In the genomic region with DNA sequence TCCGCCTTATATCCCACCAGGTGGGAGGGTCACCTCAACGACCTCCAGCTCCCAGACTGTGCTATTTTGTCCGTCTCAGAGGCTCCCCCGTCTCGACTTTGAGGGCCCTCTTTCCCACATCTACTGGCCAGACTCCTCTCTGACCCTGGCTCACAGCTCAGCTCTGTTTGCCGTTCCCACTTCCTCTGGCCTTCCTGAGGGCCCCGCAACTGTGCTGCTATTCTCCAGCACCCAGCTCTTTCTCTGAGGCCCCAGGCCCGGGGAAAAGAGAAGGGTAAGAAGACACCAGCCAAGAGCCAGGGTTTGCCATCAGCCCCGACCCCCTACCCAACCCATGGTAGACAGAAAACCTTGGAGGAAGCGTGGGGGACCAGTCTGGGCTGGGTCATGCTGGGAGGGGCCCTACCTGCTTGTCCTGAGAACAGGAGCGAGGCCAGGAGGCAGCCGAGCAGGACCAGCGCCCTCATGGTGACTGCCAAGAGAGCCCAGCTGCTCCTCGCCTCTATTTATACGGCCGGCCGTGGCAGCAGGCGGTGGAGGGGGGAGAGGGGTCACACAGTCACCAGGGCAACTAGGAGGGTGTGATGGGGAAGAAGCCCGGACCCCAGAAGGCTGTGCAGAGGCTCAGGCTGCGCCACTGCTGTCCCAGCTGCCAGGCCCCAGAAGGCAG, we compare ENCODE assay signal across 26 cellular contexts. TPM values are rescaled to one million over a fixed set of nuclear protein-coding genes. Genes with fewer than 3 reads are reported as not detected.
DNase-seq lines count a peak whose midpoint lies in the region; ATAC-seq, FAIRE-seq and TF ChIP-seq lines count a peak whose summit lies in the region.
"Had no signal": no experiment of that assay in that cellular context is flagged by ENCODE, and none has a peak within 500 bp of the region (broad histone marks: within the 10 kb centered on the region; RNA-seq: fewer than 3 reads in every experiment).

Gene SRL, minus strand, starts transcription at position 480 of the 670 bp plus-strand sequence. Its CDS starts 13 bp downstream, at position 467.

- no peaks in the 10 kb centered on the region for H3K4me1 ChIP-seq in GM23338 (ENCODE audit: insufficient read depth)
- H3K4me1 ChIP-seq in cardiac muscle cell (ENCODE audit: low read depth), result peaks cover 67% of the 10 kb centered on the region
- H3K4me1 ChIP-seq in kidney (ENCODE audit: control insufficient read depth in 1 of 2, insufficient read depth in 1 of 2, low read depth in 1 of 2, low read length in 2 of 2), result peaks cover 0 to 7% of the 10 kb centered on the region in 2 donors
- H3K4me1 ChIP-seq: esophagus squamous epithelium, Peyer's patch had no signal

- no peak within 1 kb of the TSS for H3K4me3 Mint-ChIP-seq in GM23338
- H3K4me3 Mint-ChIP-seq in nephron, result peak within 1 kb of the TSS; percentile 64 to 87 (median 77)
- H3K4me3 Mint-ChIP-seq: activated naive CD8-positive, alpha-beta T cell treated with anti-CD3 and anti-CD28 coated beads, Interleukin-2, amount 50 U/mL, for 24 hours; activated T-helper 1 cell treated with anti-CD3 and anti-CD28 coated beads, Interleukin-12 subunit alpha, Interleukin-12 subunit beta, Interleukin-2, Interleukin-4 antibody, amounts not matched to agents 30 ng/mL and 10 ng/mL and 1 ng/mL, durations not matched to agents 14 hours and 24 hours and 36 hours; CD14-positive monocyte; immature natural killer cell; naive thymus-derived CD8-positive, alpha-beta T cell had no signal

- peaks cover 12% of the 10 kb centered on the region for H3K36me3 Mint-ChIP-seq in GM23338 (ENCODE audit: low read depth)
- H3K36me3 Mint-ChIP-seq in nephron (ENCODE audit: low read depth), result no peaks in the 10 kb centered on the region
- H3K36me3 Mint-ChIP-seq: CD14-positive monocyte; immature natural killer cell; naive thymus-derived CD8-positive, alpha-beta T cell had no signal

- no peak for DNase-seq in GM23338 (ENCODE audit: low spot score)
- DNase-seq in NCI-H82 treated with DMSO at 0.1 percent for 48 hours (lab: John Stamatoyannopoulos, UW; ENCODE audit: unreplicated experiment), result peak; percentile 52
- DNase-seq in cardiac muscle cell (ENCODE audit: low read depth in 1 of 2, low spot score in 1 of 2), result no peak
- DNase-seq in kidney, result no peak
- DNase-seq in activated CD4-positive, alpha-beta T cell treated with anti-CD3 and anti-CD28 coated beads for 4 hours, result no peak
- DNase-seq in T-helper 1 cell, result no peak
- DNase-seq in putamen (ENCODE audit: low spot score), result no peak
- DNase-seq: ACHN; activated CD4-positive, CD25-positive, alpha-beta regulatory T cell treated with anti-CD3 and anti-CD28 coated beads, Interleukin-2, amount 50 U/mL, for 72 hours; activated naive CD8-positive, alpha-beta T cell treated with anti-CD3 and anti-CD28 coated beads, Interleukin-2, amount 50 U/mL, for 24 hours; DMS153; esophagus squamous epithelium; GF-D8; immature natural killer cell; naive thymus-derived CD8-positive, alpha-beta T cell; NCI-H1417 treated with DMSO at 0.1 percent for 48 hours; NCI-H2171; NCI-H774 had no signal

- no peak for FAIRE-seq in kidney (lab: Jason Lieb, UNC)
- FAIRE-seq: GM12878 had no signal

- peaks cover 15% of the 10 kb centered on the region for H3K9me3 Mint-ChIP-seq in GM23338
- H3K9me3 Mint-ChIP-seq in nephron, result no peaks in the 10 kb centered on the region
- H3K9me3 Mint-ChIP-seq: activated naive CD8-positive, alpha-beta T cell treated with anti-CD3 and anti-CD28 coated beads, Interleukin-2, amount 50 U/mL, for 24 hours; activated T-helper 1 cell treated with anti-CD3 and anti-CD28 coated beads, Interleukin-12 subunit alpha, Interleukin-12 subunit beta, Interleukin-2, Interleukin-4 antibody, amounts not matched to agents 30 ng/mL and 10 ng/mL and 1 ng/mL, durations not matched to agents 14 hours and 24 hours and 36 hours; immature natural killer cell had no signal

- intact Hi-C loops in kidney (cut with DNase I), result no loop called here

- H3K27me3 ChIP-seq in GM23338 (ENCODE audit: insufficient read depth) (no peaks in the 10 kb centered on the region), cardiac muscle cell (no peaks in the 10 kb centered on the region)
- H3K27me3 ChIP-seq: esophagus squamous epithelium, Peyer's patch had no signal

- peaks cover 13% of the 10 kb centered on the region for H3K27me3 Mint-ChIP-seq in GM23338 (ENCODE audit: insufficient read depth, low read depth, poor library complexity)
- peaks cover 3% of the 10 kb centered on the region for H3K27me3 Mint-ChIP-seq in nephron (ENCODE audit: low read depth)
- H3K27me3 Mint-ChIP-seq: activated naive CD8-positive, alpha-beta T cell treated with anti-CD3 and anti-CD28 coated beads, Interleukin-2, amount 50 U/mL, for 24 hours had no signal

- ATAC-seq in GM23338, result no peak
- ATAC-seq: activated naive CD8-positive, alpha-beta T cell treated with anti-CD3 and anti-CD28 coated beads, Interleukin-2, amount 50 U/mL, for 24 hours; GM12878; HCT116; naive thymus-derived CD8-positive, alpha-beta T cell had no signal

- peak within 1 kb of the TSS; percentile 88 for H2AFZ ChIP-seq in GM23338

- no peak within 1 kb of the TSS for H3K27ac Mint-ChIP-seq in GM23338
- peak within 1 kb of the TSS; percentile 69 to 80 (median 72) for H3K27ac Mint-ChIP-seq in nephron
- H3K27ac Mint-ChIP-seq: activated naive CD8-positive, alpha-beta T cell treated with anti-CD3 and anti-CD28 coated beads, Interleukin-2, amount 50 U/mL, for 24 hours; activated T-helper 1 cell treated with anti-CD3 and anti-CD28 coated beads, Interleukin-12 subunit alpha, Interleukin-12 subunit beta, Interleukin-2, Interleukin-4 antibody, amounts not matched to agents 30 ng/mL and 10 ng/mL and 1 ng/mL, durations not matched to agents 14 hours and 24 hours and 36 hours had no signal

- H3K9ac ChIP-seq in kidney (ENCODE audit: low read length in 2 of 2), result no peak within 1 kb of the TSS

- H4K20me1 ChIP-seq in GM23338 (replicated peaks; ENCODE audit: insufficient read depth), result no peaks in the 10 kb centered on the region

- 0 out of 2 replicates have a peak within 1 kb of the TSS, but pooled peaks have one; percentile 26 for H3K4me2 ChIP-seq in GM23338

- H3K4me3 ChIP-seq in GM23338, result no peak within 1 kb of the TSS
- no peak within 1 kb of the TSS for H3K4me3 ChIP-seq in cardiac muscle cell
- H3K4me3 ChIP-seq in kidney (ENCODE audit: low read length in 2 of 2), result no peak within 1 kb of the TSS
- H3K4me3 ChIP-seq: esophagus squamous epithelium, GM12878, lung, Peyer's patch had no signal

- H3K4me1 Mint-ChIP-seq in GM23338, result peaks cover 16% of the 10 kb centered on the region
- H3K4me1 Mint-ChIP-seq in nephron, result peaks cover 86% of the 10 kb centered on the region
- H3K4me1 Mint-ChIP-seq: immature natural killer cell had no signal

- no peaks in the 10 kb centered on the region; the same call in 1 of the 2 replicates for H3F3A ChIP-seq in GM23338 (replicated peaks; ENCODE audit: low read depth)

- H3K36me3 ChIP-seq in GM23338 (ENCODE audit: insufficient read depth), result no peaks in the 10 kb centered on the region
- no peaks in the 10 kb centered on the region for H3K36me3 ChIP-seq in cardiac muscle cell
- no peaks in the 10 kb centered on the region for H3K36me3 ChIP-seq in kidney (ENCODE audit: control insufficient read depth in 1 of 2, insufficient read depth in 2 of 2, low read length in 2 of 2)
- H3K36me3 ChIP-seq: esophagus squamous epithelium, Peyer's patch had no signal

- H3K27ac ChIP-seq in GM23338 (ENCODE audit: low read depth), result no peak within 1 kb of the TSS
- peak within 1 kb of the TSS; percentile 99 for H3K27ac ChIP-seq in cardiac muscle cell
- H3K27ac ChIP-seq in kidney (ENCODE audit: low read depth in 2 of 2, low read length in 2 of 2), result no peak within 1 kb of the TSS
- H3K27ac ChIP-seq: esophagus squamous epithelium, Peyer's patch had no signal

- no peaks in the 10 kb centered on the region for H3K9me2 ChIP-seq in GM23338 (ENCODE audit: insufficient read depth)

- no peaks in the 10 kb centered on the region for H3K79me2 ChIP-seq in GM23338 (replicated peaks; ENCODE audit: insufficient read depth)

- H3K9me3 ChIP-seq in cardiac muscle cell (ENCODE audit: low read depth) (no peaks in the 10 kb centered on the region), kidney (ENCODE audit: control insufficient read depth in 1 of 2, low read length in 2 of 2) (no peaks in the 10 kb centered on the region)
- H3K9me3 ChIP-seq: esophagus squamous epithelium, Peyer's patch had no signal

- TF ChIP-seq CTCF in GM23338 (conservative IDR thresholded peaks at IDR 0.05; ENCODE audit: low read depth in 2 of 2), result no peak
- no peak for TF ChIP-seq CTCF in cardiac muscle cell (IDR thresholded peaks at IDR 0.05; ENCODE audit: low read depth, low read length)
- TF ChIP-seq CTCF in nephron (IDR thresholded peaks at IDR 0.05; ENCODE audit: unreplicated experiment in 3 of 3), result no peak
- TF ChIP-seq CTCF in kidney (IDR thresholded peaks at IDR 0.05; ENCODE audit: borderline replicate concordance, extremely low read depth, insufficient read depth), result no peak

RNA-seq across cellular contexts. Expression of gene SRL, which starts in this region (rescaled TPM):
- not detected in 2 replicates for total RNA-seq in GM23338 (2014; rRNA removed; shearing (Covaris generic))
- polyA plus RNA-seq in GM23338 (2016; fragmentation: Nextera tagmentation; extraction: Ambion mirVana), result not detected in 2 replicates
- 46.1 and 51.1 TPM in 2 replicates for total RNA-seq in cardiac muscle cell
- polyA plus RNA-seq in cardiac muscle cell, result 45.9 and 56.4 TPM in 2 replicates
- total RNA-seq in kidney, result 3.3 TPM
- 2.6 TPM for polyA plus RNA-seq in kidney (ENCODE audit: insufficient read depth, low read depth, low replicate concordance)
- total RNA-seq: activated CD8-positive, alpha-beta memory T cell treated with anti-CD3 and anti-CD28 coated beads for 36 hours; activated T-helper 1 cell treated with anti-CD3 and anti-CD28 coated beads, Interleukin-12 subunit alpha, Interleukin-12 subunit beta, Interleukin-2, Interleukin-4 antibody, amounts not matched to agents 30 ng/mL and 10 ng/mL and 1 ng/mL, durations not matched to agents 14 hours and 24 hours and 36 hours; GM12878; naive thymus-derived CD8-positive, alpha-beta T cell had no signal
- polyA plus RNA-seq: CD14-positive monocyte; GM12878; immature natural killer cell; naive thymus-derived CD8-positive, alpha-beta T cell had no signal

Comparison
In these comparisons a context has a peak if more than half of its experiments do, and no peak if none do; other contexts are left out.
1. RNA of gene SRL (total RNA-seq): 46.1 to 51.1 TPM in cardiac muscle cell; 3.3 TPM in kidney (single experiment) and not detected in GM23338; every median in the first group is over 10 times any median in the second.
2. RNA of gene SRL (polyA plus RNA-seq): 45.9 to 56.4 TPM in cardiac muscle cell; 2.6 TPM in kidney (single experiment) and not detected in GM23338; every median in the first group is over 10 times any median in the second.